In the genomic region with DNA sequence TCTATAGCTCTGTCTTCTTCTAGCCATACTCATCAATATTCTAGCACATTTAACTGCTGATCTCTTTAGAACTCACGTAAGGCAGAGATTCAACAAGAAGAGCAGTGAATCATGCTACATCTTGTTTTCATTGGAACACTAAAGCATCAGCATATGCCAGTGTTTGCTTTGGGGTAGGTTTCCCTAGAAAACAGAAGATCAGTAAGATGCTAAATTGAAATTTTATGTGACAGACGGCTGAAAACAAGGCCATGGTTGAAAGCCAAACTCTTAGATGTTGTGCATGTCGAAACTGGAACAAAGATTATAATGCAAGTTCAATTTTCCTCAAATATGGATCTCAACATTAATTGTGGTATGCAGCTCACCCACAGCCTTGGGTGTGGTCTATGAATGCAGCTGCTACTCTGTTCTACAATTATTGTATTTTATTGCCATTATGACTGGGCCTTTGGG, we compare ENCODE assay signal across 17 cellular contexts.
DNase-seq lines count a peak whose midpoint lies in the region; ATAC-seq, FAIRE-seq and TF ChIP-seq lines count a peak whose summit lies in the region.
"Had no signal": no experiment of that assay in that cellular context is flagged by ENCODE, and none has a peak within 500 bp of the region (broad histone marks: within the 10 kb centered on the region; RNA-seq: fewer than 3 reads in every experiment).

No MANE protein-coding gene starts in this region.

- no peaks in the 10 kb centered on the region for H3K36me3 ChIP-seq in bronchial epithelial cell (ENCODE audit: control insufficient read depth, insufficient read depth, low read length)

- H3K27me3 ChIP-seq in bronchial epithelial cell (ENCODE audit: control insufficient read depth, insufficient read depth, low read length): no peaks in the 10 kb centered on the region

- ATAC-seq in Right ventricle myocardium superior (ENCODE audit: poor library complexity) (peak; percentile 5), Right ventricle myocardium inferior (no peak), HG03469 (IDR thresholded peaks at IDR 0.05; ENCODE audit: unreplicated experiment) (no peak), GM21619 (IDR thresholded peaks at IDR 0.05; ENCODE audit: unreplicated experiment) (no peak)
- ATAC-seq: activated CD8-positive, alpha-beta T cell treated with anti-CD3 and anti-CD28 coated beads for 36 hours; HepG2; naive thymus-derived CD8-positive, alpha-beta T cell had no signal

- no peak for FAIRE-seq in bronchial epithelial cell (lab: Jason Lieb, UNC)
- FAIRE-seq: HepG2 had no signal

- intact Hi-C loops in Right ventricle myocardium superior (cut with DNase I) (no loop called here), Right ventricle myocardium inferior (cut with DNase I) (no loop called here)

- no peak overlapping the region for H3K4me3 ChIP-seq in bronchial epithelial cell (ENCODE audit: low read depth, low read length)

- DNase-seq in Right ventricle myocardium superior (no peak), Right ventricle myocardium inferior (ENCODE audit: missing footprints) (no peak), bronchial epithelial cell (ENCODE audit: low read depth) (peak; percentile 24), hepatic stellate cell (ENCODE audit: low spot score) (peak; percentile 5), germinal center (ENCODE audit: low spot score) (no peak), epidermal melanocyte (ENCODE audit: insufficient read length, low spot score) (no peak)
- DNase-seq: 8988T; activated CD8-positive, alpha-beta T cell treated with anti-CD3 and anti-CD28 coated beads for 36 hours; activated gamma-delta T cell; kidney; naive thymus-derived CD8-positive, alpha-beta T cell; NCI-H1417; NCI-H774; substantia nigra had no signal

- no peak for TF ChIP-seq CTCF in bronchial epithelial cell (IDR thresholded peaks at IDR 0.05; ENCODE audit: insufficient read depth, low read length, severe bottlenecking)

Comparison
In these comparisons a context has a peak if more than half of its experiments do, and no peak if none do; other contexts are left out.
1. DNase-seq: peak in bronchial epithelial cell (single experiment) and hepatic stellate cell (single experiment); none in Right ventricle myocardium superior (single experiment), Right ventricle myocardium inferior (single experiment), germinal center (single experiment) and epidermal melanocyte (single experiment).